Comparison of ENCODE assay signal across 8 cellular contexts in genomic region chr3:42581709-42582473, GRCh38. TPM values are rescaled to one million over a fixed set of nuclear protein-coding genes. Genes with fewer than 3 reads are reported as not detected.
DNase-seq lines count a peak whose midpoint lies in the region; ATAC-seq and TF ChIP-seq lines count a peak whose summit lies in the region.

A gene with protein sequence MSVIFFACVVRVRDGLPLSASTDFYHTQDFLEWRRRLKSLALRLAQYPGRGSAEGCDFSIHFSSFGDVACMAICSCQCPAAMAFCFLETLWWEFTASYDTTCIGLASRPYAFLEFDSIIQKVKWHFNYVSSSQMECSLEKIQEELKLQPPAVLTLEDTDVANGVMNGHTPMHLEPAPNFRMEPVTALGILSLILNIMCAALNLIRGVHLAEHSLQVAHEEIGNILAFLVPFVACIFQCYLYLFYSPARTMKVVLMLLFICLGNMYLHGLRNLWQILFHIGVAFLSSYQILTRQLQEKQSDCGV (minus strand): TSS chr3:42581967. CDS start chr3:42569046, 12,921 bp downstream.

- H3K36me3 ChIP-seq in right lobe of liver = no peaks in the 10 kb centered on the region

- H3K4me3 ChIP-seq in right lobe of liver = peak within 1 kb of the TSS; percentile 90 to 95 (median 91)

- 1% methylated on average over 16 of the region's 77 CpGs for WGBS in right lobe of liver (ENCODE audit: insufficient coverage, low coverage, low lambda C conversion rate, missing lambda C conversion rate)

- intact Hi-C loops in right lobe of liver (cut with DNase I) = no loop called here

- TF ChIP-seq POLR2A in right lobe of liver (IDR thresholded peaks at IDR 0.05) = peak; percentile 73

- ATAC-seq in GM19328 (IDR thresholded peaks at IDR 0.05; ENCODE audit: unreplicated experiment) (peak; percentile 92), HG03520 (IDR thresholded peaks at IDR 0.05; ENCODE audit: unreplicated experiment) (peak; percentile 90), right lobe of liver (peak; percentile 96 to 98 (median 98))

- no peaks in the 10 kb centered on the region for H3K9me3 ChIP-seq in right lobe of liver

- DNase-seq in NCI-H748 treated with DMSO at 0.1 percent for 48 hours (lab: John Stamatoyannopoulos, UW) = peak; percentile 82
- peak; percentile 92 to 93 for DNase-seq in activated CD4-positive, alpha-beta T cell treated with anti-CD3 and anti-CD28 coated beads, Interleukin-2, amount 50 U/mL, for 4 hours
- DNase-seq in dermis blood vessel endothelial cell = peak; percentile 96
- DNase-seq in right lobe of liver = peak; percentile 97 to 98 (median 98)
- DNase-seq in stimulated activated CD4-positive, alpha-beta T cell treated with anti-CD3 and anti-CD28 coated beads, Interleukin-4, amount 100 ng/mL, for 4 hours = peak; percentile 94 to 95

- no peaks in the 10 kb centered on the region for H3K27me3 ChIP-seq in right lobe of liver

- peaks cover 0 to 11% (median 6%) of the 10 kb centered on the region in 4 donors for H3K4me1 ChIP-seq in right lobe of liver

- peak within 1 kb of the TSS; percentile 95 for H3K27ac ChIP-seq in C4-2B
- peak within 1 kb of the TSS; percentile 64 to 82 (median 70) for H3K27ac ChIP-seq in right lobe of liver

- TF ChIP-seq CTCF in C4-2B (conservative IDR thresholded peaks at IDR 0.05) (no peak; the same call in 1 of the 2 replicates), right lobe of liver (IDR thresholded peaks at IDR 0.05) (peak in 2 of 4 donors; percentile 19 to 21)

RNA-seq across cellular contexts. Expression of the gene that starts here (rescaled TPM):
- total RNA-seq in dermis blood vessel endothelial cell = 104 and 114 TPM in 2 replicates
- 10 to 100 TPM; 11.3 to 23.6 (median 13.8) TPM for total RNA-seq in right lobe of liver

Comparison
In these comparisons a context has a peak if more than half of its experiments do, and no peak if none do; other contexts are left out.
1. Peak in every context shown above with its lines: DNase-seq, ATAC-seq, H3K4me3 ChIP-seq and H3K27ac ChIP-seq.